Comparison of ENCODE assay signal across 11 cellular contexts in the genomic region with DNA sequence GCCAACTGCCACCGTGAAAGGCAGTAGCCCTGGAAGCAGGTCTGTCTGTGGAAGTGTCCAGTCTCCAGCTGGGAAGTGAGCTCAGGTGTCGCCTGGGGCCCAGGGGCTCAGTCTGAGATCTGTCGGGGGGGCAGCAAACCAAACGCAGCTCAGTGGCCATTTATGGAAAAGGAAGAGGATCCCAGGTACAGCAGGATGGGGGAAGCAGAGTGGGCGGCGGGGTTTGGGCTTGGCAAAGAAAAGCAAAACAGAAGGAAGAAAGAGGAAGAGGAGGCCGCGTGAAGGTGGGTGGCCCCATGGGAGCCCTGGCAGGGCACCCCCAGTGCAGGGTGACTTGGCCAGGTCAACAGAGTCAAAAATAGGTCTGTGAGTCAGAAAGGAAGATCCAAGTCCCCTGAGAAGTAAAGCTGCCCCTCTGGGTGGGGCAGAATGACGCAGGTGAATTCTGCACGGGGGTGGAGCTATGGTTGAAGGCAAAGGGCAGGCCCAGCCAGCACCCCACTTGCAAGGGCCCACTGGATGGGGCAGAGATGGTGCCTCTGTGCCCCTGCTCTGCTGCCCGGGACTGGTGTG. TPM values are rescaled to one million over a fixed set of nuclear protein-coding genes. Genes with fewer than 3 reads are reported as not detected.
A peak's percentile ranks its signal among the peaks of the same experiment; 100 is the strongest.
DNase-seq lines count a peak whose midpoint lies in the region; ATAC-seq and TF ChIP-seq lines count a peak whose summit lies in the region.
"Had no signal": no experiment of that assay in that cellular context is flagged by ENCODE, and none has a peak within 500 bp of the region (broad histone marks: within the 10 kb centered on the region; RNA-seq: fewer than 3 reads in every experiment).

No MANE protein-coding gene starts in this region.

- peak in 2 of 3 donors; percentile 72 to 78 for DNase-seq in Peyer's patch
- DNase-seq in NCI-H1436 treated with DMSO at 0.1 percent for 48 hours (lab: John Stamatoyannopoulos, UW) = no peak
- DNase-seq in colonic mucosa = no peak
- DNase-seq in foreskin melanocyte = no peak
- no peak for DNase-seq in prostate gland (ENCODE audit: low spot score)
- DNase-seq: activated CD8-positive, alpha-beta memory T cell treated with anti-CD3 and anti-CD28 coated beads, Interleukin-2, amount 50 U/mL, for 48 hours; BE2C; NCI-H187 had no signal

- 74% methylated on average over 11 of the region's 11 CpGs for WGBS in prostate gland

- peak; percentile 49 for ATAC-seq in GM21723 (IDR thresholded peaks at IDR 0.05; ENCODE audit: unreplicated experiment)

- H4K20me1 ChIP-seq in DOHH2 (ENCODE audit: control insufficient read depth, insufficient read depth, low read depth, low read length) = peaks cover 6% of the 10 kb centered on the region; the same call in 1 of the 2 replicates

- peaks cover 2% of the 10 kb centered on the region; the same call in 1 of the 2 replicates for H3F3A ChIP-seq in DOHH2 (ENCODE audit: control insufficient read depth, insufficient read depth)

- H3K36me3 ChIP-seq in DOHH2 (ENCODE audit: control insufficient read depth, low read length) = no peaks in the 10 kb centered on the region
- no peaks in the 10 kb centered on the region for H3K36me3 ChIP-seq in Peyer's patch
- H3K36me3 ChIP-seq in muscle layer of duodenum (ENCODE audit: control insufficient read depth in 1 of 2, insufficient read depth in 2 of 2, low read length in 2 of 2) = peaks cover 9 to 13% of the 10 kb centered on the region in 2 donors
- H3K36me3 ChIP-seq in colonic mucosa = no peaks in the 10 kb centered on the region
- H3K36me3 ChIP-seq in prostate gland = no peaks in the 10 kb centered on the region
- H3K36me3 ChIP-seq: BE2C had no signal

- no peaks in the 10 kb centered on the region for H3K9me2 ChIP-seq in DOHH2 (replicated peaks; ENCODE audit: control insufficient read depth, low read length)

- H3K4me3 ChIP-seq in DOHH2 (ENCODE audit: low read length) = no peak overlapping the region
- H3K4me3 ChIP-seq in Peyer's patch = no peak overlapping the region
- no peak overlapping the region for H3K4me3 ChIP-seq in muscle layer of duodenum (ENCODE audit: low read depth in 1 of 2, low read length in 2 of 2)
- H3K4me3 ChIP-seq in colonic mucosa = no peak overlapping the region
- H3K4me3 ChIP-seq in prostate gland = no peak overlapping the region

- H3K27ac ChIP-seq in DOHH2 (ENCODE audit: low read depth, low read length) (no peak overlapping the region), Peyer's patch (peak overlapping the region in 3 of 4 donors; percentile 1 to 90 (median 38)), muscle layer of duodenum (ENCODE audit: low read length) (peak overlapping the region; percentile 16), colonic mucosa (no peak overlapping the region), prostate gland (no peak overlapping the region)

- H3K4me2 ChIP-seq in DOHH2 (ENCODE audit: low read length) = peak overlapping the region; percentile 10

- H3K9me3 ChIP-seq in DOHH2 (ENCODE audit: control insufficient read depth, insufficient read depth, low read length) (no peaks in the 10 kb centered on the region), Peyer's patch (no peaks in the 10 kb centered on the region), muscle layer of duodenum (ENCODE audit: control insufficient read depth in 1 of 2, low read length in 2 of 2) (no peaks in the 10 kb centered on the region), colonic mucosa (no peaks in the 10 kb centered on the region), prostate gland (no peaks in the 10 kb centered on the region)
- H3K9me3 ChIP-seq: BE2C had no signal

- no peak overlapping the region for H3K9ac ChIP-seq in colonic mucosa (ENCODE audit: low read depth in 2 of 2, low read length in 2 of 2)

- no peak for TF ChIP-seq CTCF in DOHH2 (IDR thresholded peaks at IDR 0.05; ENCODE audit: low read depth, low read length, poor library complexity, severe bottlenecking)
- no peak for TF ChIP-seq CTCF in Peyer's patch (IDR thresholded peaks at IDR 0.05)
- TF ChIP-seq CTCF in colonic mucosa (IDR thresholded peaks at IDR 0.05) = no peak
- TF ChIP-seq CTCF in prostate gland (IDR thresholded peaks at IDR 0.05) = no peak

- intact Hi-C loops in colonic mucosa (cut with DNase I) (loop anchor here (5.0 to 10.0 kb wide), 2 partner anchors 246 to 409 kb away; no protein-coding TSS in a partner anchor), prostate gland (cut with DNase I) (loop anchor here (1.0 to 10.0 kb wide), 3 partner anchors 188 to 389 kb away; a partner anchor contains a TSS)

- H3K27me3 ChIP-seq in DOHH2 (ENCODE audit: control insufficient read depth, low read length) = peaks cover 43% of the 10 kb centered on the region
- no peaks in the 10 kb centered on the region for H3K27me3 ChIP-seq in Peyer's patch
- H3K27me3 ChIP-seq in muscle layer of duodenum (ENCODE audit: low read depth, low read length) = no peaks in the 10 kb centered on the region
- H3K27me3 ChIP-seq in colonic mucosa = peaks cover 7% of the 10 kb centered on the region
- no peaks in the 10 kb centered on the region for H3K27me3 ChIP-seq in prostate gland (replicated peaks; ENCODE audit: insufficient read depth)

- H3K79me2 ChIP-seq in DOHH2 (ENCODE audit: control insufficient read depth, low read length) = no peaks in the 10 kb centered on the region

- peaks cover 40% of the 10 kb centered on the region for H3K4me1 ChIP-seq in DOHH2 (ENCODE audit: control insufficient read depth, low read length)
- H3K4me1 ChIP-seq in Peyer's patch = peaks cover 0 to 53% (median 22%) of the 10 kb centered on the region in 4 donors
- H3K4me1 ChIP-seq in muscle layer of duodenum (ENCODE audit: control insufficient read depth in 1 of 2, insufficient read depth in 2 of 2, low read length in 2 of 2) = peaks cover 25 to 72% of the 10 kb centered on the region in 2 donors
- H3K4me1 ChIP-seq in colonic mucosa = peaks cover 7% of the 10 kb centered on the region
- H3K4me1 ChIP-seq in prostate gland (replicated peaks) = peaks cover 25% of the 10 kb centered on the region

- TF ChIP-seq POLR2A in Peyer's patch (IDR thresholded peaks at IDR 0.05) (no peak), prostate gland (IDR thresholded peaks at IDR 0.05) (no peak)

RNA-seq across cellular contexts. Expression of a gene that starts 5.3 kb away (rescaled TPM):
- total RNA-seq in Peyer's patch (10 to 100 TPM; 35.5 to 69.4 (median 61.1) TPM), colonic mucosa (1 to 10 TPM; 1.7 to 8.8 TPM), prostate gland (10 to 100 TPM; 40.5 to 59.5 TPM)

Comparison
In these comparisons a context has a peak if more than half of its experiments do, and no peak if none do; other contexts are left out.
1. H3K27ac ChIP-seq: peak in Peyer's patch (3 of 4) and muscle layer of duodenum (single experiment); none in DOHH2 (single experiment), colonic mucosa (single experiment) and prostate gland (0 of 2).
2. DNase-seq: peak in Peyer's patch (2 of 3); none in NCI-H1436 treated with DMSO at 0.1 percent for 48 hours (single experiment), colonic mucosa (single experiment), foreskin melanocyte (single experiment) and prostate gland (single experiment).